Comparison of ENCODE assay signal across 9 cellular contexts in genomic region chr2:100427627-100428258, GRCh38. TPM values are rescaled to one million over a fixed set of nuclear protein-coding genes. Genes with fewer than 3 reads are reported as not detected.
DNase-seq lines count a peak whose midpoint lies in the region; ATAC-seq and TF ChIP-seq lines count a peak whose summit lies in the region.
"Had no signal": no experiment of that assay in that cellular context is flagged by ENCODE, and none has a peak within 500 bp of the region (broad histone marks: within the 10 kb centered on the region; RNA-seq: fewer than 3 reads in every experiment).

No MANE protein-coding gene starts in this region.

- H3K27me3 ChIP-seq in SK-N-SH (ENCODE audit: insufficient read depth), result no peaks in the 10 kb centered on the region

- no peak for TF ChIP-seq EP300 in SK-N-SH (IDR thresholded peaks at IDR 0.05; ENCODE audit: borderline replicate concordance in 1 of 2, low read depth in 1 of 2, low read length in 1 of 2)

- ATAC-seq in activated naive CD4-positive, alpha-beta T cell treated with anti-CD3 and anti-CD28 coated beads, Interleukin-2, amount 50 U/mL, for 72 hours, result peak; percentile 72 to 75
- ATAC-seq in left ventricle myocardium superior, result peak; percentile 84
- ATAC-seq in HG03097 (IDR thresholded peaks at IDR 0.05; ENCODE audit: low FRiP score, unreplicated experiment), result no peak

- no peaks in the 10 kb centered on the region for H4K20me1 ChIP-seq in SK-N-SH (ENCODE audit: insufficient read depth)

- peak; percentile 60 for TF ChIP-seq RAD21 in SK-N-SH (IDR thresholded peaks at IDR 0.05; ENCODE audit: low read length)

- no peak overlapping the region for H3K27ac Mint-ChIP-seq in activated naive CD4-positive, alpha-beta T cell treated with anti-CD3 and anti-CD28 coated beads, Interleukin-2, amount 50 U/mL, for 72 hours
- H3K27ac Mint-ChIP-seq: stimulated activated naive CD8-positive, alpha-beta T cell treated with anti-CD3 and anti-CD28 coated beads, Interleukin-15, Interleukin-2, amounts not matched to agents 100 ng/mL and 50 ng/mL, for 24 hours had no signal

- H3K79me2 ChIP-seq in SK-N-SH (ENCODE audit: insufficient read depth), result no peaks in the 10 kb centered on the region

- WGBS in SK-N-SH (ENCODE audit: low lambda C conversion rate), result 25% methylated on average over 9 of the region's 11 CpGs

- H3K9me3 Mint-ChIP-seq in activated naive CD4-positive, alpha-beta T cell treated with anti-CD3 and anti-CD28 coated beads, Interleukin-2, amount 50 U/mL, for 72 hours, result peaks cover 0 to 16% of the 10 kb centered on the region in 2 donors

- no peak overlapping the region for H3K4me2 ChIP-seq in SK-N-SH

- intact Hi-C loops in left ventricle myocardium superior (cut with micrococcal nuclease), result no loop called here

- no peak overlapping the region for H3K9ac ChIP-seq in SK-N-SH

- no peaks in the 10 kb centered on the region for H3K4me1 ChIP-seq in SK-N-SH (ENCODE audit: control insufficient read depth in 1 of 2, insufficient read depth in 2 of 2, low read depth in 1 of 2, low read length in 1 of 2)

- no peaks in the 10 kb centered on the region for H3K9me2 ChIP-seq in SK-N-SH

- DNase-seq in HCEC 1CT, result peak; percentile 40
- DNase-seq in SK-N-SH, result peak; percentile 61
- peak in 1 of 2 donors; percentile 72 for DNase-seq in activated naive CD4-positive, alpha-beta T cell treated with anti-CD3 and anti-CD28 coated beads, Interleukin-2, amount 50 U/mL, for 72 hours (ENCODE audit: low spot score in 2 of 2)
- peak; percentile 69 for DNase-seq in left ventricle myocardium superior
- peak; percentile 57 to 71 (median 60) for DNase-seq in stimulated activated CD4-positive, alpha-beta T cell treated with anti-CD3 and anti-CD28 coated beads, Interleukin-12 subunit alpha, Interleukin-12 subunit beta, amount 100 ng/mL, for 48 hours (ENCODE audit: low read depth in 2 of 3, low spot score in 1 of 3)
- DNase-seq in NCI-H1436 (lab: John Stamatoyannopoulos, UW), result no peak

- CTCF ChIA-PET in SK-N-SH (lab: Yijun Ruan, JAX), result interaction anchor here (1.1 to 1.8 kb wide), 5 partner anchors 11 to 183 kb away, joined by 3 to 6 read pairs (median 5); partner anchors contain the start of gene CHST10

- no peaks in the 10 kb centered on the region for H3F3A ChIP-seq in SK-N-SH (replicated peaks; ENCODE audit: insufficient read depth)

- no peaks in the 10 kb centered on the region for H3K9me3 ChIP-seq in SK-N-SH

- H3K27ac ChIP-seq in C4-2B, result no peak overlapping the region
- no peak overlapping the region for H3K27ac ChIP-seq in SK-N-SH (ENCODE audit: low read depth in 2 of 2, low read length in 1 of 2)

- H3K36me3 ChIP-seq in SK-N-SH (replicated peaks in 1 of 2; ENCODE audit: control insufficient read depth in 1 of 2, insufficient read depth in 2 of 2, low read length in 1 of 2), result no peaks in the 10 kb centered on the region

- POLR2A ChIA-PET in SK-N-SH (lab: Yijun Ruan, JAX), result no interaction called here

- no peak overlapping the region for H2AFZ ChIP-seq in SK-N-SH (ENCODE audit: low read depth)

- H3K36me3 Mint-ChIP-seq in activated naive CD4-positive, alpha-beta T cell treated with anti-CD3 and anti-CD28 coated beads, Interleukin-2, amount 50 U/mL, for 72 hours, result no peaks in the 10 kb centered on the region

- H3K4me3 ChIP-seq in SK-N-SH (ENCODE audit: low read depth in 2 of 2, low read length in 1 of 2), result no peak overlapping the region

- TF ChIP-seq CTCF in C4-2B (conservative IDR thresholded peaks at IDR 0.05), result peak; percentile 76
- TF ChIP-seq CTCF in SK-N-SH (IDR thresholded peaks at IDR 0.05), result peak; percentile 58

TF ChIP-seq in SK-N-SH, 30 proteins besides CTCF, POLR2A, EP300 and RAD21:
- TF ChIP-seq SMC3 (IDR thresholded peaks at IDR 0.05; ENCODE audit: low read depth, low read length) (peak; percentile 31), IRF3 (IDR thresholded peaks at IDR 0.05; ENCODE audit: low read depth, low read length) (no peak)

RNA-seq across cellular contexts. Expression of gene CHST10, which starts 10.3 kb away (rescaled TPM):
- polyA plus RNA-seq in SK-N-SH (2012; rRNA removed), result 17.6 and 20.0 TPM in 2 replicates
- 13.6 and 16.4 TPM in 2 replicates for polyA plus RNA-seq in SK-N-SH (2012; cell fraction: cytosol; rRNA removed)
- polyA plus RNA-seq in SK-N-SH (2012; cell fraction: nucleus; rRNA removed), result 14.5 and 20.3 TPM in 2 replicates
- total RNA-seq in activated naive CD4-positive, alpha-beta T cell treated with anti-CD3 and anti-CD28 coated beads, Interleukin-2, amount 50 U/mL, for 72 hours, result 1 to 10 TPM; 1.6 to 7.3 TPM
- 10.7 TPM for total RNA-seq in left ventricle myocardium superior

RNA-seq across cellular contexts. Expression of gene NMS, which starts 42.5 kb away (rescaled TPM):
- not detected in 2 replicates for polyA plus RNA-seq in SK-N-SH (2012; rRNA removed)
- not detected in 2 replicates for polyA plus RNA-seq in SK-N-SH (2012; cell fraction: cytosol; rRNA removed)
- polyA plus RNA-seq in SK-N-SH (2012; cell fraction: nucleus; rRNA removed), result not detected in 2 replicates
- total RNA-seq in activated naive CD4-positive, alpha-beta T cell treated with anti-CD3 and anti-CD28 coated beads, Interleukin-2, amount 50 U/mL, for 72 hours, result not detected
- total RNA-seq in left ventricle myocardium superior, result not detected
